8 cellular contexts compared by ENCODE assay signal in genomic region chr12:100163416-100164152, GRCh38. TPM values are rescaled to one million over a fixed set of nuclear protein-coding genes. Genes with fewer than 3 reads are reported as not detected.
A peak's percentile ranks its signal among the peaks of the same experiment; 100 is the strongest.
DNase-seq lines count a peak whose midpoint lies in the region; ATAC-seq and TF ChIP-seq lines count a peak whose summit lies in the region.

No MANE protein-coding gene starts in this region.

- 5 to 10% methylated on average over 16 of the region's 16 CpGs for WGBS in lower leg skin, 2 donors

- H3K4me3 ChIP-seq in lower leg skin (ENCODE audit: low read depth, poor library complexity, severe bottlenecking) = no peak overlapping the region

- intact Hi-C loops in lower leg skin (cut with DNase I; ENCODE audit: low total_unique reads) = no loop called here

- peak; percentile 87 for DNase-seq in Ammon's horn (ENCODE audit: low spot score)
- peak; percentile 47 for DNase-seq in NCI-H524 treated with DMSO at 0.1 percent for 48 hours (lab: John Stamatoyannopoulos, UW)
- peak; percentile 60 to 61 for DNase-seq in activated CD4-positive, alpha-beta T cell treated with anti-CD3 and anti-CD28 coated beads, Interleukin-2, amount 50 U/mL, for 4 hours
- peak; percentile 66 for DNase-seq in dermis blood vessel endothelial cell
- DNase-seq in lower leg skin (ENCODE audit: low spot score in 2 of 2) = peak; percentile 65 to 92
- DNase-seq in stimulated activated CD8-positive, alpha-beta memory T cell treated with anti-CD3 and anti-CD28 coated beads, Interleukin-12 subunit alpha, Interleukin-12 subunit beta, amount 100 ng/mL, for 1 hour (ENCODE audit: low read depth) = peak; percentile 45

- TF ChIP-seq POLR2A in lower leg skin (IDR thresholded peaks at IDR 0.05) = no peak

- TF ChIP-seq CTCF in lower leg skin (IDR thresholded peaks at IDR 0.05) = no peak

- ATAC-seq in GM19328 (IDR thresholded peaks at IDR 0.05; ENCODE audit: unreplicated experiment) = peak; percentile 97
- peak; percentile 100 for ATAC-seq in HG03432 (IDR thresholded peaks at IDR 0.05; ENCODE audit: unreplicated experiment)

RNA-seq across cellular contexts. Expression of gene BLTP3B, which starts 20.9 kb away (rescaled TPM):
- total RNA-seq in dermis blood vessel endothelial cell = 16.2 and 18.1 TPM in 2 replicates
- 10 to 100 TPM; 20.3 to 29.1 (median 23.6) TPM for total RNA-seq in lower leg skin

RNA-seq across cellular contexts. Expression of gene ACTR6, which starts 37.0 kb away (rescaled TPM):
- total RNA-seq in dermis blood vessel endothelial cell = 12.8 and 26.0 TPM in 2 replicates
- 10 to 100 TPM in 3 of 4 donors, 1 to 10 TPM in 1; 7.6 to 24.7 (median 16.7) TPM for total RNA-seq in lower leg skin
